In the genomic region with DNA sequence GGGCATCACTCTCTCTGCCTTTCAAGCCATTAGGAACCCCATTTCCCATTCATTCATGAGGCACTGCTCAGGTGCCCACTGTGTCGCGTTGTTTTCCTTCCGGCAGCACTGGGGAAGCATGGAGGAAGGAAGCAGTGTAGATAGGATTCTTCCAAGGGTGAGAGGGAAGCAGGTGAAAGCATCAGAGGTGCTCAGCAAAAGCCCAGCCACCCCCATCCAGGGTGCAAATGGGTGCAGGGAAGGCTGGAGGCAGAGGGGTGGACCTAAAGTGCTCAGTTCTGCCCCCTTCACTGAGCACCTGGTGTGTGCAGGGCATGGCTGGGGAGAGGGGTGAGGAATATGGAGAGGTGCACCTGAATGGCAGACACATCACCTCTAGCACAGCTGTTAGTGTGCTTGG, we compare ENCODE assay signal across 19 cellular contexts.
"Had no signal": no experiment of that assay in that cellular context is flagged by ENCODE, and none has a peak within 500 bp of the region (broad histone marks: within the 10 kb centered on the region; RNA-seq: fewer than 3 reads in every experiment).

No MANE protein-coding gene starts in this region.

- H3K27ac ChIP-seq: right atrium auricular region, suprapubic skin, upper lobe of left lung had no signal

- H3K27me3 ChIP-seq: right atrium auricular region had no signal

- DNase-seq: activated CD4-positive, alpha-beta memory T cell treated with anti-CD3 and anti-CD28 coated beads for 36 hours; activated CD4-positive, alpha-beta T cell treated with anti-CD3 and anti-CD28 coated beads for 36 hours; activated CD8-positive, alpha-beta memory T cell treated with anti-CD3 and anti-CD28 coated beads, Interleukin-2, amount 10 ng/mL, durations not matched to agents 7 days and 5 days; activated naive CD4-positive, alpha-beta T cell treated with anti-CD3 and anti-CD28 coated beads, Interleukin-2, amount 50 U/mL, for 16 hours; activated T-cell treated with anti-CD3 and anti-CD28 coated beads, Interleukin-2, amount 50 U/mL, for 1 hour; effector memory CD4-positive, alpha-beta T cell; foreskin melanocyte; head of caudate nucleus; mammary epithelial cell; nucleus accumbens; stimulated activated naive CD8-positive, alpha-beta T cell treated with anti-CD3 and anti-CD28 coated beads, Interleukin-15, Interleukin-2, amounts not matched to agents 100 U/mL and 50 U/mL, for 24 hours; upper lobe of left lung had no signal

- H3K9me3 ChIP-seq: right atrium auricular region, suprapubic skin, upper lobe of left lung had no signal

- ATAC-seq: activated CD4-positive, alpha-beta T cell treated with anti-CD3 and anti-CD28 coated beads for 36 hours; activated CD8-positive, alpha-beta memory T cell treated with anti-CD3 and anti-CD28 coated beads, Interleukin-2, amount 10 ng/mL, durations not matched to agents 7 days and 5 days; stimulated activated naive CD8-positive, alpha-beta T cell treated with anti-CD3 and anti-CD28 coated beads, Interleukin-15, Interleukin-2, amounts not matched to agents 100 U/mL and 50 U/mL, for 24 hours had no signal

- H3K27ac Mint-ChIP-seq: activated CD4-positive, alpha-beta memory T cell treated with anti-CD3 and anti-CD28 coated beads for 36 hours; activated CD4-positive, alpha-beta T cell treated with anti-CD3 and anti-CD28 coated beads for 36 hours; activated CD8-positive, alpha-beta memory T cell treated with anti-CD3 and anti-CD28 coated beads, Interleukin-2, amount 10 ng/mL, durations not matched to agents 7 days and 5 days; activated T-helper 2 cell treated with anti-CD3 and anti-CD28 coated beads, Interferon-gamma antibody, Interleukin-2, Interleukin-4, amounts not matched to agents 10 μg/mL and 5 μg/mL and 100 μg/mL, durations not matched to agents 14 hours and 24 hours and 36 hours; progenitor cell of endocrine pancreas; T-helper 1 cell treated with Interleukin-12 subunit alpha and Interleukin-12 subunit beta and Interleukin-4 antibody, amounts not matched to agents 30 μg/mL and 1 μg/mL, for 36 hours had no signal

- H3K36me3 ChIP-seq: right atrium auricular region, suprapubic skin, upper lobe of left lung had no signal

- H3K4me3 Mint-ChIP-seq: activated CD4-positive, alpha-beta memory T cell treated with anti-CD3 and anti-CD28 coated beads for 36 hours; activated CD4-positive, alpha-beta T cell treated with anti-CD3 and anti-CD28 coated beads for 36 hours; activated CD8-positive, alpha-beta memory T cell treated with anti-CD3 and anti-CD28 coated beads, Interleukin-2, amount 10 ng/mL, durations not matched to agents 7 days and 5 days had no signal

- H3K4me3 ChIP-seq: right atrium auricular region, smooth muscle cell, suprapubic skin, upper lobe of left lung had no signal

- H3K9me3 Mint-ChIP-seq: activated CD4-positive, alpha-beta memory T cell treated with anti-CD3 and anti-CD28 coated beads for 36 hours; activated T-helper 2 cell treated with anti-CD3 and anti-CD28 coated beads, Interferon-gamma antibody, Interleukin-2, Interleukin-4, amounts not matched to agents 10 μg/mL and 5 μg/mL and 100 μg/mL, durations not matched to agents 14 hours and 24 hours and 36 hours; central memory CD8-positive, alpha-beta T cell; T-helper 1 cell treated with Interleukin-12 subunit alpha and Interleukin-12 subunit beta and Interleukin-4 antibody, amounts not matched to agents 30 μg/mL and 1 μg/mL, for 36 hours had no signal

- H3K36me3 Mint-ChIP-seq: activated CD4-positive, alpha-beta memory T cell treated with anti-CD3 and anti-CD28 coated beads for 36 hours; activated CD8-positive, alpha-beta memory T cell treated with anti-CD3 and anti-CD28 coated beads, Interleukin-2, amount 10 ng/mL, durations not matched to agents 7 days and 5 days had no signal
